In the genomic region with DNA sequence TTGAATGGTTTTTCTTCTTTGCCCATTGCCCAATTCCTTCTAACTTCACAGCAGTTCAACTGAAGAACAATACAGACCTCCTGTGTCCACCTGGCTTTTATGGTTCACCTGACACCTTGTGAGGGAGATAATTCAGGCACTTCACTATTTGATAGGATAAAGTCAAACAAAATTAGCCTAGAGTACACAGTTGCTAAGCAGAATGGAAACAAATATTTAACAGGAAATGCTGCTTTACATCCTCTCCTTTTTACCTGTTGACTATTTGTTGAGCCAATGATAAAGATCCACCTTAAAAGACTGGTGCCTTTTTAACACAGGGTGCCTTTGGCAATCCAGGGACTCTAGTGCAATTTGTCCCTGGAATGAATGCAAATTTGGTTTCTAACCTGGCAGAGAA, we compare ENCODE assay signal across 1 cellular context.
TF ChIP-seq lines count a peak whose summit lies in the region.

No MANE protein-coding gene starts in this region.

TF ChIP-seq in GM23338, 12 proteins besides CTCF, POLR2A, EP300 and RAD21 (continued from another document):
- TF ChIP-seq, protein P1, sequence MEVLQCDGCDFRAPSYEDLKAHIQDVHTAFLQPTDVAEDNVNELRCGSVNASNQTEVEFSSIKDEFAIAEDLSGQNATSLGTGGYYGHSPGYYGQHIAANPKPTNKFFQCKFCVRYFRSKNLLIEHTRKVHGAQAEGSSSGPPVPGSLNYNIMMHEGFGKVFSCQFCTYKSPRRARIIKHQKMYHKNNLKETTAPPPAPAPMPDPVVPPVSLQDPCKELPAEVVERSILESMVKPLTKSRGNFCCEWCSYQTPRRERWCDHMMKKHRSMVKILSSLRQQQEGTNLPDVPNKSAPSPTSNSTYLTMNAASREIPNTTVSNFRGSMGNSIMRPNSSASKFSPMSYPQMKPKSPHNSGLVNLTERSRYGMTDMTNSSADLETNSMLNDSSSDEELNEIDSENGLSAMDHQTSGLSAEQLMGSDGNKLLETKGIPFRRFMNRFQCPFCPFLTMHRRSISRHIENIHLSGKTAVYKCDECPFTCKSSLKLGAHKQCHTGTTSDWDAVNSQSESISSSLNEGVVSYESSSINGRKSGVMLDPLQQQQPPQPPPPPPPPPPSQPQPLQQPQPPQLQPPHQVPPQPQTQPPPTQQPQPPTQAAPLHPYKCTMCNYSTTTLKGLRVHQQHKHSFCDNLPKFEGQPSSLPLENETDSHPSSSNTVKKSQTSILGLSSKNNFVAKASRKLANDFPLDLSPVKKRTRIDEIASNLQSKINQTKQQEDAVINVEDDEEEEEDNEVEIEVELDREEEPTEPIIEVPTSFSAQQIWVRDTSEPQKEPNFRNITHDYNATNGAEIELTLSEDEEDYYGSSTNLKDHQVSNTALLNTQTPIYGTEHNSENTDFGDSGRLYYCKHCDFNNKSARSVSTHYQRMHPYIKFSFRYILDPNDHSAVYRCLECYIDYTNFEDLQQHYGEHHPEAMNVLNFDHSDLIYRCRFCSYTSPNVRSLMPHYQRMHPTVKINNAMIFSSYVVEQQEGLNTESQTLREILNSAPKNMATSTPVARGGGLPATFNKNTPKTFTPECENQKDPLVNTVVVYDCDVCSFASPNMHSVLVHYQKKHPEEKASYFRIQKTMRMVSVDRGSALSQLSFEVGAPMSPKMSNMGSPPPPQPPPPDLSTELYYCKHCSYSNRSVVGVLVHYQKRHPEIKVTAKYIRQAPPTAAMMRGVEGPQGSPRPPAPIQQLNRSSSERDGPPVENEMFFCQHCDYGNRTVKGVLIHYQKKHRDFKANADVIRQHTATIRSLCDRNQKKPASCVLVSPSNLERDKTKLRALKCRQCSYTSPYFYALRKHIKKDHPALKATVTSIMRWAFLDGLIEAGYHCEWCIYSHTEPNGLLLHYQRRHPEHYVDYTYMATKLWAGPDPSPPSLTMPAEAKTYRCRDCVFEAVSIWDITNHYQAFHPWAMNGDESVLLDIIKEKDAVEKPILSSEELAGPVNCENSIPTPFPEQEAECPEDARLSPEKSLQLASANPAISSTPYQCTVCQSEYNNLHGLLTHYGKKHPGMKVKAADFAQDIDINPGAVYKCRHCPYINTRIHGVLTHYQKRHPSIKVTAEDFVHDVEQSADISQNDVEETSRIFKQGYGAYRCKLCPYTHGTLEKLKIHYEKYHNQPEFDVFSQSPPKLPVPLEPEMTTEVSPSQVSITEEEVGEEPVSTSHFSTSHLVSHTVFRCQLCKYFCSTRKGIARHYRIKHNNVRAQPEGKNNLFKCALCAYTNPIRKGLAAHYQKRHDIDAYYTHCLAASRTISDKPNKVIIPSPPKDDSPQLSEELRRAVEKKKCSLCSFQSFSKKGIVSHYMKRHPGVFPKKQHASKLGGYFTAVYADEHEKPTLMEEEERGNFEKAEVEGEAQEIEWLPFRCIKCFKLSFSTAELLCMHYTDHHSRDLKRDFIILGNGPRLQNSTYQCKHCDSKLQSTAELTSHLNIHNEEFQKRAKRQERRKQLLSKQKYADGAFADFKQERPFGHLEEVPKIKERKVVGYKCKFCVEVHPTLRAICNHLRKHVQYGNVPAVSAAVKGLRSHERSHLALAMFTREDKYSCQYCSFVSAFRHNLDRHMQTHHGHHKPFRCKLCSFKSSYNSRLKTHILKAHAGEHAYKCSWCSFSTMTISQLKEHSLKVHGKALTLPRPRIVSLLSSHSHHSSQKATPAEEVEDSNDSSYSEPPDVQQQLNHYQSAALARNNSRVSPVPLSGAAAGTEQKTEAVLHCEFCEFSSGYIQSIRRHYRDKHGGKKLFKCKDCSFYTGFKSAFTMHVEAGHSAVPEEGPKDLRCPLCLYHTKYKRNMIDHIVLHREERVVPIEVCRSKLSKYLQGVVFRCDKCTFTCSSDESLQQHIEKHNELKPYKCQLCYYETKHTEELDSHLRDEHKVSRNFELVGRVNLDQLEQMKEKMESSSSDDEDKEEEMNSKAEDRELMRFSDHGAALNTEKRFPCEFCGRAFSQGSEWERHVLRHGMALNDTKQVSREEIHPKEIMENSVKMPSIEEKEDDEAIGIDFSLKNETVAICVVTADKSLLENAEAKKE (CRISPR knock-in tag; IDR thresholded peaks at IDR 0.05): no peak
